1 cellular context compared by ENCODE assay signal in the genomic region with DNA sequence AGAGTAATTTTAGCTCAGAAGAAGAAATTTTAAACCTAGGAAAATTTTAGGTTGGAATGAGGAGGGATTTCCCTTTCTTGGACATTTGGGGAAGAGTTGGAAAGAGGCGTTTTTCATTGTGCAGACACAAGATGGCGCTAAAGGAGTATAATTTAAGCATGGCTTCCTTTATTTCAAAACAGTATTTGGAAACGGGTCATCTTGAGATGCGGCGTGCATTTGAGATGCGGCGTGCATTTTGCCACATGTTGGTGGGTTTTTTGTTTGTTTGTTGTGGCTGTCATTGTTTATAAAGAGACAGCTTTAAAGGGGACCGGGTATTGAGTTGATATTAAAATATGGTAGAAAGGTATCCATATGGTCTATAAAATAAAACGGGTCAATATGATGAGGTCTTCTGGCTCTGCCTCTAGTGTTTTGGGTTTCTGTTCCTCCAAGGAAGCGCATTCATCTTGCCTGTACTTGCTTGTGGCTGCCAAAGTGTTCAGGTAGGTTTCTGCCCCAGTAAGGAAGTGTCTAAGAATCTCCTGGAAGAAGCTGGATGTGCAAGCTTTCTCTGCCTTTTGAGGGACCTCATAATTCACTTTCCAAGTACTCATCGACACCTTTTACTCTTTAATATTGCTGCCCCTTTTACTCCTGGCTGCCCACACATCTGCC.
TF ChIP-seq lines count a peak whose summit lies in the region.

No MANE protein-coding gene starts in this region.

TF ChIP-seq in WTC11, 78 proteins besides CTCF, POLR2A, EP300 and RAD21:
- TF ChIP-seq ARID4B (CRISPR knock-in tag; IDR thresholded peaks at IDR 0.05; ENCODE audit: borderline replicate concordance), result no peak
- TF ChIP-seq NR3C1 (CRISPR knock-in tag; conservative IDR thresholded peaks at IDR 0.05; ENCODE audit: low read depth), result no peak
- TF ChIP-seq KAT7 (CRISPR knock-in tag; IDR thresholded peaks at IDR 0.05; ENCODE audit: borderline replicate concordance), result no peak
- TF ChIP-seq OVOL2 (CRISPR knock-in tag; IDR thresholded peaks at IDR 0.05; ENCODE audit: borderline replicate concordance), result no peak
- TF ChIP-seq ETV6 (CRISPR knock-in tag; IDR thresholded peaks at IDR 0.05), result no peak
- TF ChIP-seq ZNF671 (CRISPR knock-in tag; IDR thresholded peaks at IDR 0.05), result no peak
- TF ChIP-seq, protein P1, sequence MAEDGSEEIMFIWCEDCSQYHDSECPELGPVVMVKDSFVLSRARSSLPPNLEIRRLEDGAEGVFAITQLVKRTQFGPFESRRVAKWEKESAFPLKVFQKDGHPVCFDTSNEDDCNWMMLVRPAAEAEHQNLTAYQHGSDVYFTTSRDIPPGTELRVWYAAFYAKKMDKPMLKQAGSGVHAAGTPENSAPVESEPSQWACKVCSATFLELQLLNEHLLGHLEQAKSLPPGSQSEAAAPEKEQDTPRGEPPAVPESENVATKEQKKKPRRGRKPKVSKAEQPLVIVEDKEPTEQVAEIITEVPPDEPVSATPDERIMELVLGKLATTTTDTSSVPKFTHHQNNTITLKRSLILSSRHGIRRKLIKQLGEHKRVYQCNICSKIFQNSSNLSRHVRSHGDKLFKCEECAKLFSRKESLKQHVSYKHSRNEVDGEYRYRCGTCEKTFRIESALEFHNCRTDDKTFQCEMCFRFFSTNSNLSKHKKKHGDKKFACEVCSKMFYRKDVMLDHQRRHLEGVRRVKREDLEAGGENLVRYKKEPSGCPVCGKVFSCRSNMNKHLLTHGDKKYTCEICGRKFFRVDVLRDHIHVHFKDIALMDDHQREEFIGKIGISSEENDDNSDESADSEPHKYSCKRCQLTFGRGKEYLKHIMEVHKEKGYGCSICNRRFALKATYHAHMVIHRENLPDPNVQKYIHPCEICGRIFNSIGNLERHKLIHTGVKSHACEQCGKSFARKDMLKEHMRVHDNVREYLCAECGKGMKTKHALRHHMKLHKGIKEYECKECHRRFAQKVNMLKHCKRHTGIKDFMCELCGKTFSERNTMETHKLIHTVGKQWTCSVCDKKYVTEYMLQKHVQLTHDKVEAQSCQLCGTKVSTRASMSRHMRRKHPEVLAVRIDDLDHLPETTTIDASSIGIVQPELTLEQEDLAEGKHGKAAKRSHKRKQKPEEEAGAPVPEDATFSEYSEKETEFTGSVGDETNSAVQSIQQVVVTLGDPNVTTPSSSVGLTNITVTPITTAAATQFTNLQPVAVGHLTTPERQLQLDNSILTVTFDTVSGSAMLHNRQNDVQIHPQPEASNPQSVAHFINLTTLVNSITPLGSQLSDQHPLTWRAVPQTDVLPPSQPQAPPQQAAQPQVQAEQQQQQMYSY (CRISPR knock-in tag; IDR thresholded peaks at IDR 0.05), result no peak
- TF ChIP-seq GTF2I (CRISPR knock-in tag; conservative IDR thresholded peaks at IDR 0.05), result no peak
- no peak for TF ChIP-seq FOXP1 (CRISPR knock-in tag; IDR thresholded peaks at IDR 0.05; ENCODE audit: borderline replicate concordance)
- no peak for TF ChIP-seq ZBTB43 (CRISPR knock-in tag; IDR thresholded peaks at IDR 0.05)
- no peak for TF ChIP-seq IRF2 (CRISPR knock-in tag; IDR thresholded peaks at IDR 0.05; ENCODE audit: borderline replicate concordance, low read depth)
- no peak for TF ChIP-seq SP1 (CRISPR knock-in tag; conservative IDR thresholded peaks at IDR 0.05)
- TF ChIP-seq NFATC4 (CRISPR knock-in tag; IDR thresholded peaks at IDR 0.05), result no peak
- TF ChIP-seq CREB1 (CRISPR knock-in tag; IDR thresholded peaks at IDR 0.05), result no peak
- TF ChIP-seq ESRRA (CRISPR knock-in tag; IDR thresholded peaks at IDR 0.05; ENCODE audit: borderline replicate concordance), result no peak
- no peak for TF ChIP-seq RORB (CRISPR knock-in tag; IDR thresholded peaks at IDR 0.05)
